Comparison of ENCODE assay signal across 16 cellular contexts in genomic region chr4:102055805-102056204, GRCh38.
"Had no signal": no experiment of that assay in that cellular context is flagged by ENCODE, and none has a peak within 500 bp of the region (broad histone marks: within the 10 kb centered on the region; RNA-seq: fewer than 3 reads in every experiment).

No MANE protein-coding gene starts in this region.

- H3K36me3 ChIP-seq: adrenal gland, lower lobe of right lung, sigmoid colon had no signal

- ATAC-seq: activated T-helper 17 cell treated with anti-CD3 and anti-CD28 coated beads, Interleukin-2, amount 50 U/mL, for 72 hours; left cardiac atrium; lower lobe of right lung; naive thymus-derived CD4-positive, alpha-beta T cell had no signal

- H3K4me3 ChIP-seq: adrenal gland, lower lobe of right lung, sigmoid colon had no signal

- H3K9me3 ChIP-seq: adrenal gland, lower lobe of right lung, sigmoid colon had no signal

- H3K27ac ChIP-seq: adrenal gland, lower lobe of right lung, sigmoid colon had no signal

- H3K36me3 Mint-ChIP-seq: activated naive CD4-positive, alpha-beta T cell treated with anti-CD3 and anti-CD28 coated beads, Interleukin-2, amount 10 ng/mL, durations not matched to agents 7 days and 5 days; immature natural killer cell; naive thymus-derived CD4-positive, alpha-beta T cell had no signal

- H3K9me3 Mint-ChIP-seq: activated CD4-positive, alpha-beta T cell treated with anti-CD3 and anti-CD28 coated beads, Interleukin-2, amount 10 ng/mL, durations not matched to agents 24 days and 14 days; activated naive CD4-positive, alpha-beta T cell treated with anti-CD3 and anti-CD28 coated beads, Interleukin-2, amount 10 ng/mL, durations not matched to agents 7 days and 5 days; activated T-helper 17 cell treated with anti-CD3 and anti-CD28 coated beads, Interleukin-2, amount 50 U/mL, for 72 hours; central memory CD8-positive, alpha-beta T cell; naive thymus-derived CD4-positive, alpha-beta T cell had no signal

- H3K27me3 ChIP-seq: adrenal gland, sigmoid colon had no signal

- H3K4me1 Mint-ChIP-seq: activated CD4-positive, alpha-beta T cell treated with anti-CD3 and anti-CD28 coated beads, Interleukin-2, amount 10 ng/mL, durations not matched to agents 24 days and 14 days; activated T-helper 17 cell treated with anti-CD3 and anti-CD28 coated beads, Interleukin-2, amount 50 U/mL, for 72 hours; central memory CD8-positive, alpha-beta T cell had no signal

- H3K4me3 Mint-ChIP-seq: activated CD4-positive, alpha-beta T cell treated with anti-CD3 and anti-CD28 coated beads, Interleukin-2, amount 10 ng/mL, durations not matched to agents 24 days and 14 days; activated naive CD4-positive, alpha-beta T cell treated with anti-CD3 and anti-CD28 coated beads, Interleukin-2, amount 10 ng/mL, durations not matched to agents 7 days and 5 days; activated T-helper 17 cell treated with anti-CD3 and anti-CD28 coated beads, Interleukin-2, amount 50 U/mL, for 72 hours; central memory CD8-positive, alpha-beta T cell; immature natural killer cell; naive thymus-derived CD4-positive, alpha-beta T cell had no signal

- H3K27ac Mint-ChIP-seq: activated CD4-positive, alpha-beta T cell treated with anti-CD3 and anti-CD28 coated beads, Interleukin-2, amount 10 ng/mL, durations not matched to agents 24 days and 14 days; activated naive CD4-positive, alpha-beta T cell treated with anti-CD3 and anti-CD28 coated beads, Interleukin-2, amount 10 ng/mL, durations not matched to agents 7 days and 5 days; activated T-helper 17 cell treated with anti-CD3 and anti-CD28 coated beads, Interleukin-2, amount 50 U/mL, for 72 hours; immature natural killer cell; naive thymus-derived CD4-positive, alpha-beta T cell had no signal

- H3K4me1 ChIP-seq: adrenal gland, lower lobe of right lung, sigmoid colon had no signal

- DNase-seq: activated CD4-positive, alpha-beta T cell treated with anti-CD3 and anti-CD28 coated beads, Interleukin-2, amount 10 ng/mL, durations not matched to agents 24 days and 14 days; activated naive CD4-positive, alpha-beta T cell treated with anti-CD3 and anti-CD28 coated beads, Interleukin-2, amount 10 ng/mL, durations not matched to agents 7 days and 5 days; adrenal gland; effector memory CD4-positive, alpha-beta T cell; erythroblast; immature natural killer cell; left cardiac atrium; lower lobe of right lung; naive thymus-derived CD4-positive, alpha-beta T cell; sigmoid colon; stimulated activated CD4-positive, alpha-beta T cell treated with anti-CD3 and anti-CD28 coated beads, Interleukin-12 subunit alpha, Interleukin-12 subunit beta, amount 100 ng/mL, for 4 hours; stimulated activated naive CD4-positive, alpha-beta T cell treated with Interleukin-2 at 50 U/mL for 16 hours; T-helper 9 cell; trophoblast cell had no signal
